Comparison of ENCODE assay signal across 1 cellular context in genomic region chr1:36307601-36308330, GRCh38.
TF ChIP-seq lines count a peak whose summit lies in the region.

No MANE protein-coding gene starts in this region.

TF ChIP-seq in GM23338, 12 proteins besides CTCF, POLR2A, EP300 and RAD21 (continued from another document):
- TF ChIP-seq ZNF462 (CRISPR knock-in tag; IDR thresholded peaks at IDR 0.05) (no peak), EZH2phosphoT487 (IDR thresholded peaks at IDR 0.05; ENCODE audit: unreplicated experiment) (no peak), CREB1 (CRISPR knock-in tag; IDR thresholded peaks at IDR 0.05; ENCODE audit: low read depth) (no peak), ZNF331 (CRISPR knock-in tag; IDR thresholded peaks at IDR 0.05; ENCODE audit: low read depth) (no peak), POLR2AphosphoS5 (IDR thresholded peaks at IDR 0.05; ENCODE audit: low read depth) (no peak), JUNB (IDR thresholded peaks at IDR 0.05; ENCODE audit: unreplicated experiment) (no peak), STAT1 (IDR thresholded peaks at IDR 0.05; ENCODE audit: unreplicated experiment) (no peak)
TF ChIP-seq in GM23338: peak in this region for 0.
